ENCODE assay signal across 28 cellular contexts in genomic region chr3:24608701-24609387, GRCh38.
DNase-seq lines count a peak whose midpoint lies in the region; ATAC-seq and TF ChIP-seq lines count a peak whose summit lies in the region.
"Had no signal": no experiment of that assay in that cellular context is flagged by ENCODE, and none has a peak within 500 bp of the region (broad histone marks: within the 10 kb centered on the region; RNA-seq: fewer than 3 reads in every experiment).

No MANE protein-coding gene starts in this region.

- intact Hi-C loops in activated naive CD4-positive, alpha-beta T cell treated with anti-CD3 and anti-CD28 coated beads for 36 hours (cut with micrococcal nuclease): no loop called here

- H3K27me3 Mint-ChIP-seq in GM23338 (ENCODE audit: insufficient read depth, low read depth, poor library complexity) (no peaks in the 10 kb centered on the region), glutamatergic neuron (ENCODE audit: unreplicated experiment) (no peaks in the 10 kb centered on the region), progenitor cell of endocrine pancreas (peaks cover 15% of the 10 kb centered on the region)
- no peaks in the 10 kb centered on the region for H3K27me3 Mint-ChIP-seq in activated naive CD4-positive, alpha-beta T cell treated with anti-CD3 and anti-CD28 coated beads for 36 hours (ENCODE audit: low read depth)
- H3K27me3 Mint-ChIP-seq: activated CD4-positive, alpha-beta memory T cell treated with anti-CD3 and anti-CD28 coated beads, Interleukin-2, amount 10 ng/mL, durations not matched to agents 7 days and 5 days; activated naive CD4-positive, alpha-beta T cell treated with anti-CD3 and anti-CD28 coated beads, Interleukin-2, amount 50 U/mL, for 24 hours; dendritic cell treated with granulocyte-macrophage colony-stimulating factor and Interleukin-4, amounts not matched to agents 40 ng/mL and 50 ng/mL, for 4 days; naive B cell had no signal

- H3F3A ChIP-seq in GM23338 (replicated peaks; ENCODE audit: low read depth): no peaks in the 10 kb centered on the region

- H3K27me3 ChIP-seq in ACC112 (ENCODE audit: insufficient read depth, low read length) (no peaks in the 10 kb centered on the region), GM23338 (ENCODE audit: insufficient read depth) (no peaks in the 10 kb centered on the region), adipocyte (replicated peaks; ENCODE audit: control insufficient read depth, insufficient read depth, low read length) (no peaks in the 10 kb centered on the region)
- H3K27me3 ChIP-seq: BLaER1, vagina had no signal

- CTCF ChIA-PET in activated naive CD4-positive, alpha-beta T cell treated with anti-CD3 and anti-CD28 coated beads for 36 hours (lab: Charles Lee): no interaction called here

- H3K27ac ChIP-seq in ACC112 (ENCODE audit: low read depth, low read length) (no peak overlapping the region), GM23338 (ENCODE audit: low read depth) (no peak overlapping the region)
- H3K27ac ChIP-seq: A549, BLaER1, HL-60, KMS-11, left ventricle myocardium inferior, prostate gland, RWPE1, vagina had no signal

- peak overlapping the region; percentile 18 for H3K9ac ChIP-seq in adipocyte (ENCODE audit: low read length)
- H3K9ac ChIP-seq: BLaER1, KMS-11 had no signal

- H3K27ac Mint-ChIP-seq in GM23338 (no peak overlapping the region), glutamatergic neuron (ENCODE audit: unreplicated experiment) (no peak overlapping the region), progenitor cell of endocrine pancreas (no peak overlapping the region)
- H3K27ac Mint-ChIP-seq in activated naive CD4-positive, alpha-beta T cell treated with anti-CD3 and anti-CD28 coated beads for 36 hours: no peak overlapping the region
- H3K27ac Mint-ChIP-seq: activated CD4-positive, alpha-beta memory T cell treated with anti-CD3 and anti-CD28 coated beads, Interleukin-2, amount 10 ng/mL, durations not matched to agents 7 days and 5 days; activated naive CD4-positive, alpha-beta T cell treated with anti-CD3 and anti-CD28 coated beads, Interleukin-2, amount 50 U/mL, for 24 hours; dendritic cell treated with granulocyte-macrophage colony-stimulating factor and Interleukin-4, amounts not matched to agents 40 ng/mL and 50 ng/mL, for 4 days; T-helper 1 cell treated with Interleukin-12 subunit alpha and Interleukin-12 subunit beta and Interleukin-4 antibody, amounts not matched to agents 30 μg/mL and 1 μg/mL, for 36 hours had no signal

- no peaks in the 10 kb centered on the region for H4K20me1 ChIP-seq in GM23338 (replicated peaks; ENCODE audit: insufficient read depth)
- H4K20me1 ChIP-seq: BLaER1 had no signal

- peaks cover 15% of the 10 kb centered on the region for H3K4me1 Mint-ChIP-seq in GM23338
- H3K4me1 Mint-ChIP-seq in glutamatergic neuron (ENCODE audit: low read depth, unreplicated experiment): no peaks in the 10 kb centered on the region
- peaks cover 4% of the 10 kb centered on the region for H3K4me1 Mint-ChIP-seq in progenitor cell of endocrine pancreas (ENCODE audit: low read depth)
- no peaks in the 10 kb centered on the region for H3K4me1 Mint-ChIP-seq in activated naive CD4-positive, alpha-beta T cell treated with anti-CD3 and anti-CD28 coated beads for 36 hours (ENCODE audit: low read depth)
- H3K4me1 Mint-ChIP-seq: activated CD4-positive, alpha-beta memory T cell treated with anti-CD3 and anti-CD28 coated beads, Interleukin-2, amount 10 ng/mL, durations not matched to agents 7 days and 5 days; activated naive CD4-positive, alpha-beta T cell treated with anti-CD3 and anti-CD28 coated beads, Interleukin-2, amount 50 U/mL, for 24 hours; naive B cell had no signal

- H3K79me2 ChIP-seq in ACC112 (ENCODE audit: control insufficient read depth, insufficient read depth, low read length, unreplicated experiment) (no peaks in the 10 kb centered on the region), GM23338 (replicated peaks; ENCODE audit: insufficient read depth) (no peaks in the 10 kb centered on the region)

- no peak overlapping the region for H3K4me3 Mint-ChIP-seq in GM23338
- H3K4me3 Mint-ChIP-seq in glutamatergic neuron (ENCODE audit: unreplicated experiment): no peak overlapping the region
- no peak overlapping the region for H3K4me3 Mint-ChIP-seq in progenitor cell of endocrine pancreas (ENCODE audit: low read depth)
- H3K4me3 Mint-ChIP-seq in activated naive CD4-positive, alpha-beta T cell treated with anti-CD3 and anti-CD28 coated beads for 36 hours: no peak overlapping the region
- H3K4me3 Mint-ChIP-seq: activated CD4-positive, alpha-beta memory T cell treated with anti-CD3 and anti-CD28 coated beads, Interleukin-2, amount 10 ng/mL, durations not matched to agents 7 days and 5 days; activated naive CD4-positive, alpha-beta T cell treated with anti-CD3 and anti-CD28 coated beads, Interleukin-2, amount 50 U/mL, for 24 hours; dendritic cell treated with granulocyte-macrophage colony-stimulating factor and Interleukin-4, amounts not matched to agents 40 ng/mL and 50 ng/mL, for 4 days; naive B cell; T-helper 1 cell treated with Interleukin-12 subunit alpha and Interleukin-12 subunit beta and Interleukin-4 antibody, amounts not matched to agents 30 μg/mL and 1 μg/mL, for 36 hours had no signal

- H3K9me2 ChIP-seq in GM23338 (ENCODE audit: insufficient read depth): peaks cover 10% of the 10 kb centered on the region

- no peak overlapping the region for H3K4me2 ChIP-seq in GM23338
- H3K4me2 ChIP-seq: A549, BLaER1, KMS-11 had no signal

- DNase-seq in GM23338 (ENCODE audit: low spot score): no peak
- DNase-seq in adipocyte (ENCODE audit: low read depth): no peak
- peak; percentile 13 for DNase-seq in middle frontal gyrus (ENCODE audit: extremely low spot score, low spot score)
- DNase-seq in glutamatergic neuron: no peak
- no peak for DNase-seq in progenitor cell of endocrine pancreas (ENCODE audit: low spot score, unreplicated experiment)
- DNase-seq in NCI-H345 treated with DMSO at 0.1 percent for 48 hours (lab: John Stamatoyannopoulos, UW; ENCODE audit: unreplicated experiment): no peak
- DNase-seq in activated naive CD4-positive, alpha-beta T cell treated with anti-CD3 and anti-CD28 coated beads for 36 hours: no peak
- DNase-seq: activated CD4-positive, alpha-beta memory T cell treated with anti-CD3 and anti-CD28 coated beads, Interleukin-2, amount 10 ng/mL, durations not matched to agents 7 days and 5 days; activated CD4-positive, CD25-positive, alpha-beta regulatory T cell treated with anti-CD3 and anti-CD28 coated beads, Interleukin-2, amount 50 U/mL, for 72 hours; activated CD8-positive, alpha-beta memory T cell treated with anti-CD3 and anti-CD28 coated beads, Interleukin-2, amount 50 U/mL, for 48 hours; DND-41; hypothalamus; left ventricle myocardium inferior; naive B cell; NCI-H1436; NCI-H774; stimulated activated naive CD4-positive, alpha-beta T cell treated with Interleukin-2 at 50 U/mL for 16 hours had no signal

- H3K4me1 ChIP-seq in ACC112 (ENCODE audit: control insufficient read depth, insufficient read depth, low read length, unreplicated experiment): peaks cover 4% of the 10 kb centered on the region
- peaks cover 15% of the 10 kb centered on the region for H3K4me1 ChIP-seq in GM23338 (ENCODE audit: insufficient read depth)
- peaks cover 18% of the 10 kb centered on the region for H3K4me1 ChIP-seq in adipocyte (ENCODE audit: control insufficient read depth, insufficient read depth, low read length)
- H3K4me1 ChIP-seq: A549, BLaER1, left ventricle myocardium inferior, prostate gland, vagina had no signal

- H3K4me3 ChIP-seq in ACC112 (ENCODE audit: low read depth, low read length) (no peak overlapping the region), GM23338 (no peak overlapping the region), adipocyte (ENCODE audit: low read length) (peak overlapping the region; percentile 12)
- H3K4me3 ChIP-seq: A549, BLaER1, left ventricle myocardium inferior, prostate gland, vagina had no signal

- H3K9me3 Mint-ChIP-seq in GM23338 (no peaks in the 10 kb centered on the region), glutamatergic neuron (ENCODE audit: unreplicated experiment) (no peaks in the 10 kb centered on the region), progenitor cell of endocrine pancreas (ENCODE audit: low read depth) (peaks cover 9% of the 10 kb centered on the region)
- peaks cover 2% of the 10 kb centered on the region for H3K9me3 Mint-ChIP-seq in activated naive CD4-positive, alpha-beta T cell treated with anti-CD3 and anti-CD28 coated beads for 36 hours
- H3K9me3 Mint-ChIP-seq: activated CD4-positive, alpha-beta memory T cell treated with anti-CD3 and anti-CD28 coated beads, Interleukin-2, amount 10 ng/mL, durations not matched to agents 7 days and 5 days; activated naive CD4-positive, alpha-beta T cell treated with anti-CD3 and anti-CD28 coated beads, Interleukin-2, amount 50 U/mL, for 24 hours; dendritic cell treated with granulocyte-macrophage colony-stimulating factor and Interleukin-4, amounts not matched to agents 40 ng/mL and 50 ng/mL, for 4 days; T-helper 1 cell treated with Interleukin-12 subunit alpha and Interleukin-12 subunit beta and Interleukin-4 antibody, amounts not matched to agents 30 μg/mL and 1 μg/mL, for 36 hours had no signal

- H2AFZ ChIP-seq in ACC112 (ENCODE audit: low read length, unreplicated experiment) (peak overlapping the region; percentile 9), GM23338 (0 out of 2 replicates have a peak overlapping the region, but pooled peaks have one; percentile 18)

- H3K36me3 ChIP-seq in ACC112 (ENCODE audit: insufficient read depth, low read length): no peaks in the 10 kb centered on the region
- H3K36me3 ChIP-seq in GM23338 (ENCODE audit: insufficient read depth): no peaks in the 10 kb centered on the region
- no peaks in the 10 kb centered on the region for H3K36me3 ChIP-seq in adipocyte (ENCODE audit: control insufficient read depth, insufficient read depth, low read length, severe bottlenecking)
- H3K36me3 ChIP-seq: BLaER1, left ventricle myocardium inferior, prostate gland, vagina had no signal

- no peaks in the 10 kb centered on the region for H3K9me3 ChIP-seq in adipocyte (ENCODE audit: control insufficient read depth, low read length)
- H3K9me3 ChIP-seq: A549, BLaER1, left ventricle myocardium inferior, prostate gland, vagina had no signal

- no peak for ATAC-seq in GM23338
- ATAC-seq: A549 had no signal

- H3K36me3 Mint-ChIP-seq in GM23338 (ENCODE audit: low read depth): no peaks in the 10 kb centered on the region
- no peaks in the 10 kb centered on the region for H3K36me3 Mint-ChIP-seq in glutamatergic neuron (ENCODE audit: unreplicated experiment)
- peaks cover 3% of the 10 kb centered on the region for H3K36me3 Mint-ChIP-seq in progenitor cell of endocrine pancreas (ENCODE audit: insufficient read depth)
- no peaks in the 10 kb centered on the region for H3K36me3 Mint-ChIP-seq in activated naive CD4-positive, alpha-beta T cell treated with anti-CD3 and anti-CD28 coated beads for 36 hours (ENCODE audit: low read depth)
- H3K36me3 Mint-ChIP-seq: activated naive CD4-positive, alpha-beta T cell treated with anti-CD3 and anti-CD28 coated beads, Interleukin-2, amount 50 U/mL, for 24 hours; naive B cell had no signal

- TF ChIP-seq CTCF in GM23338 (conservative IDR thresholded peaks at IDR 0.05; ENCODE audit: low read depth in 2 of 2): no peak
- TF ChIP-seq CTCF in glutamatergic neuron (IDR thresholded peaks at IDR 0.05; ENCODE audit: partially characterized antibody, unreplicated experiment): no peak
- TF ChIP-seq CTCF in progenitor cell of endocrine pancreas (IDR thresholded peaks at IDR 0.05; ENCODE audit: unreplicated experiment): no peak
